7 cellular contexts compared by ENCODE assay signal in the genomic region with DNA sequence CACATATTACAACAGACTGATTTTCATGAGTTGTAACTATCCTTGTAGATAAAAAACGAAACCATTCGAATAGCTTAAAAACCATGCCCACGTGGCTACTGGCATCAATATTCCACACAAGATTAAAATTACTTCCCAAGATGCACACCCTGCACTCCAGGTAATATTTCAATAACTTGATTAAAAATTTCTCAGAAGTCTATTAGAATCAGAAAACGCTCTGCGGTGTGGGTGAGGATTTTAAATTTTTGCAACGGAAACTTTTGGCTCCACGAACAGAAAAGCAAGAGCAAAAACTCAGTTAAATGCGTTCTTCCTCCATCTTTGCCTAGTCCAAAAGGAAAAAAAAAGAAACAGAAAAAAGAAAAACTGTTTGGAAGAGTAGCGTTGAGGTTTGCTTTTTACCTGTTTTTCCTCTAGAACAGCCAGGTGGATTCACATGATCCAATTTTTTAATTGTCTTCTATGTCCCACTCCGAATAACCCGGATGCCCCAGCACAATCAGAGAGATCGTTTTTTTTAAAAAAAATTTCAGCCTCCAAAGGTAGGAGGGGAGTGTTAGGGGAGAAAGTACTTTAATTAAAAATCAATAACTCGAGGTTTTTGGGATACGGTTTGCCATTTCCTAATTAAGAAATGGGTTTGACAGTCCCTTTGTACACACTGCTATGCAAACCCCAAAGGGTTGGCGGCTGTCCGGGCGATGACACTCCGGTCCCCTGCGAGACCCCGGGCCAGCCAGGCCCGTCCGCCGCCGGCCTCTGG. TPM values are rescaled to one million over a fixed set of nuclear protein-coding genes. Genes with fewer than 3 reads are reported as not detected.
DNase-seq lines count a peak whose midpoint lies in the region; ATAC-seq and TF ChIP-seq lines count a peak whose summit lies in the region.

No MANE protein-coding gene starts in this region.

- H2BK15ac ChIP-seq in H9 (ENCODE audit: low read depth, low read length): no peak overlapping the region

- peaks cover 8% of the 10 kb centered on the region; the same call in 1 of the 2 replicates for H3K79me2 ChIP-seq in H9 (ENCODE audit: insufficient read depth, low read length)

- H3K4me3 ChIP-seq in SJCRH30: peak overlapping the region; percentile 100
- peak overlapping the region; percentile 89 for H3K4me3 ChIP-seq in epithelial cell of proximal tubule (ENCODE audit: low read depth, low read length)
- H3K4me3 ChIP-seq in neutrophil (ENCODE audit: low read depth in 1 of 2, low read length in 1 of 2): peak overlapping the region; percentile 92 to 94

- TF ChIP-seq CTCF in H9 (conservative IDR thresholded peaks at IDR 0.05) (no peak), epithelial cell of proximal tubule (conservative IDR thresholded peaks at IDR 0.05; ENCODE audit: low read depth, low read length) (no peak), neutrophil (IDR thresholded peaks at IDR 0.05) (no peak)

- no peak overlapping the region for H3K23ac ChIP-seq in H9 (ENCODE audit: insufficient read length, low read depth, low read length)

- peak overlapping the region; percentile 29 to 46 (median 34); a peak in 3 of 7 replicates for H3K27ac Mint-ChIP-seq in H9

- no peak overlapping the region for H4K8ac ChIP-seq in H9 (replicated peaks; ENCODE audit: insufficient read length, low read depth, low read length)

- H3K36me3 ChIP-seq in SJCRH30: no peaks in the 10 kb centered on the region; the same call in 1 of the 2 replicates
- no peaks in the 10 kb centered on the region for H3K36me3 ChIP-seq in neutrophil

- peaks cover 0 to 2% (median 0%) of the 10 kb centered on the region in 3 experiments; a peak in 1 of 7 replicates for H3K36me3 Mint-ChIP-seq in H9 (ENCODE audit: insufficient read depth in 1 of 3, low read depth in 3 of 3)

- peak overlapping the region; percentile 71 for H3K14ac ChIP-seq in H9 (ENCODE audit: insufficient read depth, low read length)

- H3K9me3 ChIP-seq in H9 (ENCODE audit: control insufficient read depth, low read depth, low read length) (no peaks in the 10 kb centered on the region), SJCRH30 (replicated peaks) (no peaks in the 10 kb centered on the region), neutrophil (no peaks in the 10 kb centered on the region)

- H2AFZ ChIP-seq in H9 (ENCODE audit: low read length): no peak overlapping the region

- H3K56ac ChIP-seq in H9 (ENCODE audit: insufficient read length, low read depth, low read length): no peak overlapping the region

- no peak overlapping the region for H4K91ac ChIP-seq in H9 (ENCODE audit: insufficient read length, low read depth, low read length)

- peaks cover 36 to 37% of the 10 kb centered on the region in 2 experiments for H3K4me1 Mint-ChIP-seq in H9

- no peaks in the 10 kb centered on the region for H4K20me1 ChIP-seq in H9 (ENCODE audit: control insufficient read depth, insufficient read depth, insufficient read length)

- peak overlapping the region; percentile 86 for H3K9ac ChIP-seq in H9 (ENCODE audit: extremely low read depth, insufficient read length, low read length)

- H3K23me2 ChIP-seq in H9 (ENCODE audit: insufficient read length, low read depth, low read length, poor library complexity, severe bottlenecking): peaks cover 17% of the 10 kb centered on the region

- peak overlapping the region; percentile 83 for H3K4me2 ChIP-seq in H9 (ENCODE audit: insufficient read depth, insufficient read length, low read length)

- peak overlapping the region; percentile 64 for H2BK5ac ChIP-seq in H9 (ENCODE audit: insufficient read length, low read length)

- H3T11ph ChIP-seq in H9 (ENCODE audit: low read length): no peak overlapping the region

- no peak overlapping the region; the same call in 1 of the 2 replicates for H3K4ac ChIP-seq in H9 (ENCODE audit: low read depth, low read length)

- WGBS in H9 (ENCODE audit: extremely low coverage, insufficient read length, low lambda C conversion rate): no CpG with 5 or more reads among the region's 24 CpGs

- no peaks in the 10 kb centered on the region; a peak in 1 of 5 replicates for H3K9me3 Mint-ChIP-seq in H9

- no peak overlapping the region for H2BK20ac ChIP-seq in H9 (ENCODE audit: low read depth, low read length, poor library complexity, severe bottlenecking)

- H3K27me3 Mint-ChIP-seq in H9 (ENCODE audit: low read depth): no peaks in the 10 kb centered on the region

- DNase-seq in H9: no peak
- DNase-seq in SJCRH30: peak in 1 of 2 experiments; percentile 2
- no peak for DNase-seq in epithelial cell of proximal tubule (ENCODE audit: low read depth)
- no peak for DNase-seq in NCI-H82 (lab: John Stamatoyannopoulos, UW)

- no peak overlapping the region for H2BK120ac ChIP-seq in H9 (ENCODE audit: low read depth, low read length, poor library complexity, severe bottlenecking)

- H3K27me3 ChIP-seq in H9 (ENCODE audit: insufficient read depth, low read length) (no peaks in the 10 kb centered on the region), SJCRH30 (no peaks in the 10 kb centered on the region), neutrophil (no peaks in the 10 kb centered on the region)

- no peak overlapping the region for H2AK5ac ChIP-seq in H9 (ENCODE audit: insufficient read length, low read length)

- peak overlapping the region; percentile 79 to 80 for H3K4me3 Mint-ChIP-seq in H9

- no peak overlapping the region for H2BK12ac ChIP-seq in H9 (ENCODE audit: insufficient read length, low read depth, low read length)

- ATAC-seq in HG03135 (IDR thresholded peaks at IDR 0.05; ENCODE audit: unreplicated experiment) (no peak), GM21576 (IDR thresholded peaks at IDR 0.05; ENCODE audit: unreplicated experiment) (no peak)

- H3K18ac ChIP-seq in H9 (ENCODE audit: insufficient read length, low read depth, low read length): peak overlapping the region; percentile 92

- H3K4me1 ChIP-seq in H9 (ENCODE audit: insufficient read depth, low read length) (peaks cover 4% of the 10 kb centered on the region; the same call in 1 of the 2 replicates), SJCRH30 (no peaks in the 10 kb centered on the region), neutrophil (ENCODE audit: control insufficient read depth in 1 of 2, insufficient read depth in 1 of 2, low read depth in 1 of 2, low read length in 1 of 2) (peaks cover 38 to 44% of the 10 kb centered on the region in 2 experiments)

- H3K27ac ChIP-seq in H9 (ENCODE audit: insufficient read length, low read depth, low read length): peak overlapping the region; percentile 74
- H3K27ac ChIP-seq in SJCRH30: peak overlapping the region; percentile 69
- peak overlapping the region; percentile 96 for H3K27ac ChIP-seq in neutrophil

- H4K5ac ChIP-seq in H9 (ENCODE audit: insufficient read length, low read depth, low read length): no peak overlapping the region

- no peaks in the 10 kb centered on the region for H3K79me1 ChIP-seq in H9 (ENCODE audit: insufficient read depth, low read depth, low read length, poor library complexity, severe bottlenecking)

RNA-seq across cellular contexts. Expression of a gene that starts 0.7 kb away (rescaled TPM):
- total RNA-seq in H9 (2021) (16.7 and 21.0 TPM in 2 replicates), epithelial cell of proximal tubule (5.1 and 6.5 TPM in 2 replicates)
- total RNA-seq in SJCRH30 (2014; rRNA removed; shearing (Covaris generic)): 5.6 and 5.7 TPM in 2 replicates
